16 cellular contexts compared by ENCODE assay signal in the genomic region with DNA sequence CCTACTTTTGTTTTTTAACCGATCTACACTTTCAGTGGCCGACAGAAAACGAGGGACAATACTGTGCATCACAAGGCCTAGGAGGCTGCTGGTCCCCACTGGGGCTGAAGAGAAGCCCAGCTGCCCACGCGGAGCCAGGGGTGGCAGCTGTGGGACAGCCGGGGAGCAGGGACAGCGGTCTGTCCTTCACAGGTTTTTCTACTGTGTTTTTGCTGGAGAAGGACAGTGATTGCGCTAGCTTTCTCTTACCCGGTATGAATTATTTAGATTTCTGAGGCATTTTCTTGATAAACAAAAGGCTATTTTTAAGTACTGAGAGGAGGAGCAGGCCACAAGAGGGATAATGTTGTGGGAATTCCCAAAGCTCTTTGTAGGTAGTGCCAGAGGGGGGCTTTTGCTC.
DNase-seq lines count a peak whose midpoint lies in the region; ATAC-seq and TF ChIP-seq lines count a peak whose summit lies in the region.
"Had no signal": no experiment of that assay in that cellular context is flagged by ENCODE, and none has a peak within 500 bp of the region (broad histone marks: within the 10 kb centered on the region; RNA-seq: fewer than 3 reads in every experiment).

No MANE protein-coding gene starts in this region.

- H4K20me1 ChIP-seq in fibroblast of lung (ENCODE audit: control insufficient read depth, extremely low read depth, insufficient read depth, low read length) = no peaks in the 10 kb centered on the region
- H4K20me1 ChIP-seq: BLaER1 had no signal

- peaks cover 10% of the 10 kb centered on the region for H3K36me3 ChIP-seq in fibroblast of lung (ENCODE audit: control insufficient read depth, insufficient read depth, low read length)
- peaks cover 38 to 42% of the 10 kb centered on the region in 2 donors for H3K36me3 ChIP-seq in stomach smooth muscle (ENCODE audit: control insufficient read depth in 2 of 2, insufficient read depth in 2 of 2, low read length in 2 of 2)

- DNase-seq in natural killer cell treated with Interleukin-12 subunit alpha and Interleukin-12 subunit beta and Interleukin-15 and Interleukin-18, amount 100 ng/mL, for 72 hours (ENCODE audit: low spot score) = peak; percentile 41
- no peak for DNase-seq in natural killer cell
- peak in 1 of 2 donors; percentile 18 for DNase-seq in fibroblast of lung (ENCODE audit: low read depth in 2 of 2)
- no peak for DNase-seq in mesothelial cell of epicardium (ENCODE audit: low spot score in 2 of 2, unreplicated experiment in 2 of 2)
- no peak for DNase-seq in cerebellar nuclear complex (lab: John Stamatoyannopoulos, UW)
- no peak for DNase-seq in activated naive CD4-positive, alpha-beta T cell treated with anti-CD3 and anti-CD28 coated beads for 36 hours
- DNase-seq in kidney tubule cell (ENCODE audit: low spot score) = no peak
- DNase-seq: 8988T; CD4-positive, alpha-beta memory T cell; DMS153; NCI-H1105; NCI-H2081 treated with DMSO at 0.1 percent for 48 hours had no signal

- H3K27me3 Mint-ChIP-seq in natural killer cell treated with Interleukin-12 subunit alpha and Interleukin-12 subunit beta and Interleukin-15 and Interleukin-18, amount 100 ng/mL, for 72 hours = no peaks in the 10 kb centered on the region
- no peaks in the 10 kb centered on the region for H3K27me3 Mint-ChIP-seq in natural killer cell (ENCODE audit: low read depth in 2 of 2)
- no peaks in the 10 kb centered on the region for H3K27me3 Mint-ChIP-seq in mesothelial cell of epicardium (ENCODE audit: low read depth)
- H3K27me3 Mint-ChIP-seq in activated naive CD4-positive, alpha-beta T cell treated with anti-CD3 and anti-CD28 coated beads for 36 hours (ENCODE audit: low read depth) = no peaks in the 10 kb centered on the region
- H3K27me3 Mint-ChIP-seq: CD4-positive, alpha-beta memory T cell had no signal

- no peak overlapping the region for H3K9ac ChIP-seq in fibroblast of lung (ENCODE audit: insufficient read depth, low read length)
- H3K9ac ChIP-seq in stomach smooth muscle (ENCODE audit: low read length in 2 of 2) = peak overlapping the region in 1 of 2 donors; percentile 13
- H3K9ac ChIP-seq: BLaER1 had no signal

- peak overlapping the region; percentile 54 for H3K4me2 ChIP-seq in fibroblast of lung (ENCODE audit: extremely low read depth, insufficient read depth, low read length)
- H3K4me2 ChIP-seq: BLaER1 had no signal

- no peaks in the 10 kb centered on the region for H3K79me2 ChIP-seq in fibroblast of lung (ENCODE audit: control insufficient read depth, insufficient read depth, low read length)

- H3K4me3 ChIP-seq in fibroblast of lung (replicated peaks in 1 of 4; ENCODE audit: control extremely low read depth in 1 of 4, insufficient read depth in 1 of 4, low read depth in 3 of 4, low read length in 4 of 4) = no peak overlapping the region
- H3K4me3 ChIP-seq in stomach smooth muscle (ENCODE audit: low read length in 2 of 2) = peak overlapping the region in 1 of 2 donors; percentile 29
- H3K4me3 ChIP-seq: BLaER1, K562 had no signal

- no peak for ATAC-seq in natural killer cell treated with Interleukin-12 subunit alpha and Interleukin-12 subunit beta and Interleukin-15 and Interleukin-18, amount 100 ng/mL, for 72 hours
- no peak for ATAC-seq in natural killer cell
- ATAC-seq: Panc1 had no signal

- H3K27me3 ChIP-seq in fibroblast of lung (ENCODE audit: control insufficient read depth, insufficient read depth, low read length) (no peaks in the 10 kb centered on the region), stomach smooth muscle (ENCODE audit: control insufficient read depth in 1 of 2, insufficient read depth in 2 of 2, low read length in 2 of 2) (no peaks in the 10 kb centered on the region)
- H3K27me3 ChIP-seq: BLaER1 had no signal

- CTCF ChIA-PET in activated naive CD4-positive, alpha-beta T cell treated with anti-CD3 and anti-CD28 coated beads for 36 hours (lab: Charles Lee) = no interaction called here

- no peaks in the 10 kb centered on the region for H3K36me3 Mint-ChIP-seq in natural killer cell treated with Interleukin-12 subunit alpha and Interleukin-12 subunit beta and Interleukin-15 and Interleukin-18, amount 100 ng/mL, for 72 hours
- no peaks in the 10 kb centered on the region for H3K36me3 Mint-ChIP-seq in natural killer cell
- peaks cover 37% of the 10 kb centered on the region for H3K36me3 Mint-ChIP-seq in mesothelial cell of epicardium
- H3K36me3 Mint-ChIP-seq in activated naive CD4-positive, alpha-beta T cell treated with anti-CD3 and anti-CD28 coated beads for 36 hours (ENCODE audit: low read depth) = peaks cover 15% of the 10 kb centered on the region

- H3K4me3 Mint-ChIP-seq in natural killer cell treated with Interleukin-12 subunit alpha and Interleukin-12 subunit beta and Interleukin-15 and Interleukin-18, amount 100 ng/mL, for 72 hours = no peak overlapping the region
- H3K4me3 Mint-ChIP-seq in natural killer cell (no peak overlapping the region), mesothelial cell of epicardium (no peak overlapping the region)
- no peak overlapping the region for H3K4me3 Mint-ChIP-seq in activated naive CD4-positive, alpha-beta T cell treated with anti-CD3 and anti-CD28 coated beads for 36 hours
- H3K4me3 Mint-ChIP-seq: CD4-positive, alpha-beta memory T cell had no signal

- intact Hi-C loops in natural killer cell (cut with micrococcal nuclease) = no loop called here
- intact Hi-C loops in activated naive CD4-positive, alpha-beta T cell treated with anti-CD3 and anti-CD28 coated beads for 36 hours (cut with micrococcal nuclease) = no loop called here

- H3K27ac ChIP-seq in fibroblast of lung (ENCODE audit: insufficient read depth, low read length) = no peak overlapping the region
- H3K27ac ChIP-seq in stomach smooth muscle (ENCODE audit: low read length) = peak overlapping the region; percentile 41
- H3K27ac ChIP-seq: BLaER1 had no signal

- no peak overlapping the region for H2AFZ ChIP-seq in fibroblast of lung (ENCODE audit: low read length)

- no peak overlapping the region for H3K27ac Mint-ChIP-seq in natural killer cell treated with Interleukin-12 subunit alpha and Interleukin-12 subunit beta and Interleukin-15 and Interleukin-18, amount 100 ng/mL, for 72 hours
- H3K27ac Mint-ChIP-seq in natural killer cell = no peak overlapping the region
- H3K27ac Mint-ChIP-seq in mesothelial cell of epicardium = peak overlapping the region; percentile 35
- H3K27ac Mint-ChIP-seq in activated naive CD4-positive, alpha-beta T cell treated with anti-CD3 and anti-CD28 coated beads for 36 hours = no peak overlapping the region
- H3K27ac Mint-ChIP-seq: CD4-positive, alpha-beta memory T cell had no signal

- TF ChIP-seq CTCF in natural killer cell (IDR thresholded peaks at IDR 0.05) = no peak
- no peak for TF ChIP-seq CTCF in fibroblast of lung (conservative IDR thresholded peaks at IDR 0.05 in 1 of 2, IDR thresholded peaks at IDR 0.05 in 1 of 2; ENCODE audit: low read depth in 1 of 2, low read length in 2 of 2)
- TF ChIP-seq CTCF in mesothelial cell of epicardium (IDR thresholded peaks at IDR 0.05; ENCODE audit: unreplicated experiment) = no peak

- peaks cover 0 to 14% of the 10 kb centered on the region in 2 donors for H3K4me1 Mint-ChIP-seq in natural killer cell treated with Interleukin-12 subunit alpha and Interleukin-12 subunit beta and Interleukin-15 and Interleukin-18, amount 100 ng/mL, for 72 hours (ENCODE audit: low read depth in 2 of 2)
- peaks cover 5 to 19% of the 10 kb centered on the region in 2 donors for H3K4me1 Mint-ChIP-seq in natural killer cell
- peaks cover 9% of the 10 kb centered on the region for H3K4me1 Mint-ChIP-seq in mesothelial cell of epicardium
- H3K4me1 Mint-ChIP-seq in activated naive CD4-positive, alpha-beta T cell treated with anti-CD3 and anti-CD28 coated beads for 36 hours (ENCODE audit: low read depth) = no peaks in the 10 kb centered on the region
- H3K4me1 Mint-ChIP-seq: CD4-positive, alpha-beta memory T cell had no signal

- H3K4me1 ChIP-seq in fibroblast of lung (ENCODE audit: control insufficient read depth, extremely low read depth, insufficient read depth, low read length) (no peaks in the 10 kb centered on the region), stomach smooth muscle (ENCODE audit: control insufficient read depth, insufficient read depth, low read length) (peaks cover 11% of the 10 kb centered on the region)

- H3K9me3 Mint-ChIP-seq in natural killer cell treated with Interleukin-12 subunit alpha and Interleukin-12 subunit beta and Interleukin-15 and Interleukin-18, amount 100 ng/mL, for 72 hours = no peaks in the 10 kb centered on the region
- H3K9me3 Mint-ChIP-seq in natural killer cell = no peaks in the 10 kb centered on the region
- H3K9me3 Mint-ChIP-seq in mesothelial cell of epicardium = no peaks in the 10 kb centered on the region
- H3K9me3 Mint-ChIP-seq in activated naive CD4-positive, alpha-beta T cell treated with anti-CD3 and anti-CD28 coated beads for 36 hours = no peaks in the 10 kb centered on the region

- H3K9me3 ChIP-seq in fibroblast of lung (ENCODE audit: control insufficient read depth, insufficient read depth, low read depth, low read length) (no peaks in the 10 kb centered on the region), stomach smooth muscle (ENCODE audit: control insufficient read depth in 2 of 2, low read length in 2 of 2) (peaks cover 0 to 2% of the 10 kb centered on the region in 2 donors)
- H3K9me3 ChIP-seq: BLaER1 had no signal
